ENCODE assay signal across 8 cellular contexts in genomic region chr15:22786868-22787698, GRCh38.
DNase-seq lines count a peak whose midpoint lies in the region; ATAC-seq and TF ChIP-seq lines count a peak whose summit lies in the region.

No MANE protein-coding gene starts in this region.

- H3K4me1 Mint-ChIP-seq in nephron = peaks cover 7% of the 10 kb centered on the region

- TF ChIP-seq CTCF in nephron (IDR thresholded peaks at IDR 0.05; ENCODE audit: unreplicated experiment in 3 of 3) = no peak

- H3K27ac Mint-ChIP-seq in nephron = peak overlapping the region; percentile 82 to 90 (median 89)

- peaks cover 12% of the 10 kb centered on the region for H3K36me3 Mint-ChIP-seq in nephron (ENCODE audit: low read depth)

- no peaks in the 10 kb centered on the region for H3K27me3 Mint-ChIP-seq in nephron (ENCODE audit: low read depth)

- ATAC-seq in GM21515 (IDR thresholded peaks at IDR 0.05; ENCODE audit: unreplicated experiment) = peak; percentile 28

- DNase-seq in ELF-1 (ENCODE audit: low read depth, low spot score) = peak; percentile 54
- peak; percentile 31 for DNase-seq in HuH-7.5 (ENCODE audit: low spot score)
- peak; percentile 69 for DNase-seq in activated CD8-positive, alpha-beta memory T cell treated with anti-CD3 and anti-CD28 coated beads, Interleukin-2, amount 50 U/mL, for 48 hours
- peak; percentile 22 for DNase-seq in fibroblast of peridontal ligament (ENCODE audit: extremely low read depth)
- no peak for DNase-seq in SIG-M5 treated with dmso at 0.1 percent for 504 hours (lab: John Stamatoyannopoulos, UW; ENCODE audit: unreplicated experiment)
- DNase-seq in germinal center (ENCODE audit: low spot score) = no peak

- peaks cover 4% of the 10 kb centered on the region for H3K9me3 Mint-ChIP-seq in nephron

- H3K4me3 Mint-ChIP-seq in nephron = peak overlapping the region; percentile 84 to 95 (median 92)

Comparison
In these comparisons a context has a peak if more than half of its experiments do, and no peak if none do; other contexts are left out.
1. DNase-seq: peak in ELF-1 (single experiment), HuH-7.5 (single experiment), activated CD8-positive, alpha-beta memory T cell treated with anti-CD3 and anti-CD28 coated beads, Interleukin-2, amount 50 U/mL, for 48 hours (single experiment) and fibroblast of peridontal ligament (single experiment); none in SIG-M5 treated with dmso at 0.1 percent for 504 hours (single experiment) and germinal center (single experiment).